Comparison of ENCODE assay signal across 8 cellular contexts in the genomic region with DNA sequence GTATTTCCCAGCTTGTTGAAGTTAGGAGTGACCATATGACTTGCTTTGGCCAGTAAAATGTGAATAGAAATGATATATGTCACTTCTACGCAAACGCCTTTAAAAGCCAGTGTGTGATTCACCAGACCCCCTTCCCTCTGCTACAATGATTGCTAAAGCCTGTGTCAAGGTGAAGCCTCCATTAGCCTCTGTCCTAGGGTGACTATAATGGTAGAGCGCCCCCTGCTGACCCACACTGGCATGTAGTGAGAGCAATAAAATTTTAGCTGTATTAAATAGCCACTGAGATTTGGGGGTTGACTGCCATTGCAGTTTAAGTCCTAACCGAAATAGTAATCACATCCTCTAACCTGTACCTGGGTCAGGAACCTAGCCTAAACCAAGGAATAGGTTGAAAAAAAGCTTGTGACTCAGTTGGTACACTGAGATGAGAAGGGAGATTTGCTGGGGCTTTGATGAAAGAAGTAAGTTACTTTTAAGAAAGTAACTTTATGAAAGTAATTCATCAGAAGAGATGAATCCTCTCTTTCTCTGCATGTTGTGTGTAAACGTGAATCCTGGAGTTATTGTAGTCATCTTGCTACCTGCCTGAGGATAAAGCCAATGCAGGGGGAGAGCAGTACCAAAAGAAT. TPM values are rescaled to one million over a fixed set of nuclear protein-coding genes. Genes with fewer than 3 reads are reported as not detected.
DNase-seq lines count a peak whose midpoint lies in the region; ATAC-seq lines count a peak whose summit lies in the region.

No MANE protein-coding gene starts in this region.

- CTCF ChIA-PET in activated CD4-positive, alpha-beta T cell treated with anti-CD3 and anti-CD28 coated beads, Interleukin-2, amount 10 ng/mL, durations not matched to agents 7 days and 5 days (lab: Charles Lee): interaction anchor here (0.7 to 2.0 kb wide), 14 partner anchors 9 to 397 kb away, joined by 3 to 15 read pairs (median 4); partner anchors contain the start of genes GTF2E1 and RABL3

- H2BK5ac ChIP-seq in mesenchymal stem cell (ENCODE audit: low read depth, low read length, poor library complexity, severe bottlenecking): no peak overlapping the region

- H2BK12ac ChIP-seq in mesenchymal stem cell (ENCODE audit: low read length in 2 of 2): no peak overlapping the region

- H3K27ac ChIP-seq in mesenchymal stem cell (ENCODE audit: low read length, poor library complexity, severe bottlenecking): no peak overlapping the region

- peaks cover 6% of the 10 kb centered on the region for H3K27me3 Mint-ChIP-seq in activated CD4-positive, alpha-beta T cell treated with anti-CD3 and anti-CD28 coated beads, Interleukin-2, amount 10 ng/mL, durations not matched to agents 7 days and 5 days

- H3K4me1 ChIP-seq in mesenchymal stem cell (ENCODE audit: control insufficient read depth, insufficient read depth, low read depth, low read length): no peaks in the 10 kb centered on the region

- no peak overlapping the region for H3K4me3 ChIP-seq in mesenchymal stem cell (ENCODE audit: insufficient read depth in 1 of 2, low read depth in 1 of 2, low read length in 2 of 2)

- H4K91ac ChIP-seq in mesenchymal stem cell (ENCODE audit: low read length): no peak overlapping the region

- WGBS in mesenchymal stem cell: 37% methylated on average over 5 of the region's 5 CpGs

- H3K27ac Mint-ChIP-seq in activated CD4-positive, alpha-beta T cell treated with anti-CD3 and anti-CD28 coated beads, Interleukin-2, amount 10 ng/mL, durations not matched to agents 7 days and 5 days: no peak overlapping the region

- no peaks in the 10 kb centered on the region for H3K27me3 ChIP-seq in mesenchymal stem cell (ENCODE audit: control insufficient read depth in 1 of 2, insufficient read depth in 1 of 2, low read length in 2 of 2)

- POLR2A ChIA-PET in activated CD4-positive, alpha-beta T cell treated with anti-CD3 and anti-CD28 coated beads, Interleukin-2, amount 10 ng/mL, durations not matched to agents 7 days and 5 days (lab: Charles Lee): no interaction called here

- H3K9me3 ChIP-seq in mesenchymal stem cell (ENCODE audit: control insufficient read depth, low read length): no peaks in the 10 kb centered on the region

- no peak overlapping the region for H3K14ac ChIP-seq in mesenchymal stem cell (ENCODE audit: low read length in 2 of 2)

- H3K18ac ChIP-seq in mesenchymal stem cell (ENCODE audit: low read depth in 1 of 2, low read length in 2 of 2): no peak overlapping the region

- H3K4me1 Mint-ChIP-seq in activated CD4-positive, alpha-beta T cell treated with anti-CD3 and anti-CD28 coated beads, Interleukin-2, amount 10 ng/mL, durations not matched to agents 7 days and 5 days: no peaks in the 10 kb centered on the region

- no peaks in the 10 kb centered on the region for H3K36me3 Mint-ChIP-seq in activated CD4-positive, alpha-beta T cell treated with anti-CD3 and anti-CD28 coated beads, Interleukin-2, amount 10 ng/mL, durations not matched to agents 7 days and 5 days (ENCODE audit: low read depth)

- H3K9me3 Mint-ChIP-seq in activated CD4-positive, alpha-beta T cell treated with anti-CD3 and anti-CD28 coated beads, Interleukin-2, amount 10 ng/mL, durations not matched to agents 7 days and 5 days: no peaks in the 10 kb centered on the region

- no peaks in the 10 kb centered on the region for H3K79me1 ChIP-seq in mesenchymal stem cell (replicated peaks; ENCODE audit: low read length, poor library complexity, severe bottlenecking)

- no peak overlapping the region for H3K4me2 ChIP-seq in mesenchymal stem cell (ENCODE audit: low read length, poor library complexity, severe bottlenecking)

- ATAC-seq in GM18907 (IDR thresholded peaks at IDR 0.05; ENCODE audit: unreplicated experiment) (peak; percentile 94), HG03108 (IDR thresholded peaks at IDR 0.05; ENCODE audit: unreplicated experiment) (peak; percentile 92)

- no peak overlapping the region for H2BK15ac ChIP-seq in mesenchymal stem cell (ENCODE audit: low read depth, poor library complexity, severe bottlenecking)

- H3K36me3 ChIP-seq in mesenchymal stem cell (ENCODE audit: control insufficient read depth in 1 of 2, insufficient read depth in 2 of 2, low read depth in 1 of 2, low read length in 2 of 2): no peaks in the 10 kb centered on the region

- H3K23ac ChIP-seq in mesenchymal stem cell (ENCODE audit: low read length in 2 of 2): no peak overlapping the region

- no peak overlapping the region for H3K9ac ChIP-seq in mesenchymal stem cell (ENCODE audit: low read length)

- no peak overlapping the region for H4K8ac ChIP-seq in mesenchymal stem cell (ENCODE audit: low read length)

- no peak overlapping the region for H2BK120ac ChIP-seq in mesenchymal stem cell (ENCODE audit: low read depth, low read length)

- H2AK5ac ChIP-seq in mesenchymal stem cell (ENCODE audit: low read length, severe bottlenecking): no peak overlapping the region

- no peak overlapping the region for H3K4ac ChIP-seq in mesenchymal stem cell (ENCODE audit: low read depth in 1 of 2, low read length in 2 of 2)

- H3K4me3 Mint-ChIP-seq in activated CD4-positive, alpha-beta T cell treated with anti-CD3 and anti-CD28 coated beads, Interleukin-2, amount 10 ng/mL, durations not matched to agents 7 days and 5 days: no peak overlapping the region

- peak; percentile 84 to 91 for DNase-seq in AML-193 (lab: John Stamatoyannopoulos, UW)
- DNase-seq in NCI-H524 treated with DMSO at 0.1 percent for 48 hours (lab: John Stamatoyannopoulos, UW): peak; percentile 25
- DNase-seq in activated CD4-positive, alpha-beta T cell treated with anti-CD3 and anti-CD28 coated beads, Interleukin-2, amount 10 ng/mL, durations not matched to agents 7 days and 5 days: peak; percentile 87
- peak; percentile 84 for DNase-seq in ecto neural progenitor cell (ENCODE audit: low spot score)
- DNase-seq in mesenchymal stem cell: peak; percentile 83
- DNase-seq in stimulated activated CD8-positive, alpha-beta memory T cell treated with anti-CD3 and anti-CD28 coated beads, Interleukin-2, amount 100 ng/mL, for 1 hour (ENCODE audit: low read depth in 2 of 2): peak; percentile 66 to 74

- no peak overlapping the region for H2AFZ ChIP-seq in mesenchymal stem cell (ENCODE audit: low read depth, low read length)

RNA-seq across cellular contexts. Expression of gene GTF2E1, which starts 52.6 kb away (rescaled TPM):
- total RNA-seq in activated CD4-positive, alpha-beta T cell treated with anti-CD3 and anti-CD28 coated beads, Interleukin-2, amount 10 ng/mL, durations not matched to agents 7 days and 5 days: 10 to 100 TPM; 30.2 to 33.2 TPM
- polyA plus RNA-seq in mesenchymal stem cell (2013, experiment 1 of 2): 18.7 TPM
- polyA plus RNA-seq in mesenchymal stem cell (2013, experiment 2 of 2): 18.4 TPM

RNA-seq across cellular contexts. Expression of gene RABL3, which starts 52.8 kb away (rescaled TPM):
- 10 to 100 TPM; 25.4 to 30.0 TPM for total RNA-seq in activated CD4-positive, alpha-beta T cell treated with anti-CD3 and anti-CD28 coated beads, Interleukin-2, amount 10 ng/mL, durations not matched to agents 7 days and 5 days
- 14.8 TPM for polyA plus RNA-seq in mesenchymal stem cell (2013, experiment 1 of 2)
- 13.9 TPM for polyA plus RNA-seq in mesenchymal stem cell (2013, experiment 2 of 2)

Comparison
In these comparisons a context has a peak if more than half of its experiments do, and no peak if none do; other contexts are left out.
1. DNase-seq: peak in every context shown above with its lines; median percentile 88 in AML-193; 87 in activated CD4-positive, alpha-beta T cell treated with anti-CD3 and anti-CD28 coated beads, Interleukin-2, amount 10 ng/mL, durations not matched to agents 7 days and 5 days; 84 in ecto neural progenitor cell; 83 in mesenchymal stem cell; 70 in stimulated activated CD8-positive, alpha-beta memory T cell treated with anti-CD3 and anti-CD28 coated beads, Interleukin-2, amount 100 ng/mL, for 1 hour; 25 in NCI-H524 treated with DMSO at 0.1 percent for 48 hours.